8 cellular contexts compared by ENCODE assay signal in genomic region chr3:58009749-58010535, GRCh38. TPM values are rescaled to one million over a fixed set of nuclear protein-coding genes. Genes with fewer than 3 reads are reported as not detected.
DNase-seq lines count a peak whose midpoint lies in the region; ATAC-seq and TF ChIP-seq lines count a peak whose summit lies in the region.

No MANE protein-coding gene starts in this region.

- peak overlapping the region; percentile 78 for H3K4me3 ChIP-seq in CD4-positive, CD25-positive, alpha-beta regulatory T cell (ENCODE audit: low read depth, low read length)
- H3K4me3 ChIP-seq in dorsolateral prefrontal cortex, result peak overlapping the region; percentile 60 to 100 (median 91)

- H3K27me3 ChIP-seq in CD4-positive, CD25-positive, alpha-beta regulatory T cell (ENCODE audit: control insufficient read depth, insufficient read depth, low read length), result no peaks in the 10 kb centered on the region
- H3K27me3 ChIP-seq in dorsolateral prefrontal cortex, result no peaks in the 10 kb centered on the region

- no peaks in the 10 kb centered on the region for H3K36me3 ChIP-seq in CD4-positive, CD25-positive, alpha-beta regulatory T cell (ENCODE audit: control insufficient read depth, insufficient read depth, low read length)

- no peak overlapping the region for H3K27ac ChIP-seq in CD4-positive, CD25-positive, alpha-beta regulatory T cell (ENCODE audit: insufficient read depth, low read length, poor library complexity, severe bottlenecking)
- peak overlapping the region in 37 of 59 donors; percentile 3 to 96 (median 76) for H3K27ac ChIP-seq in dorsolateral prefrontal cortex

- peaks cover 3% of the 10 kb centered on the region for H3K36me3 Mint-ChIP-seq in CD4-positive, CD25-positive, alpha-beta regulatory T cell
- H3K36me3 Mint-ChIP-seq in natural killer cell treated with Interleukin-12 subunit alpha and Interleukin-12 subunit beta and Interleukin-15 and Interleukin-18, amount 100 ng/mL, for 72 hours, result no peaks in the 10 kb centered on the region

- no peaks in the 10 kb centered on the region for H3K9me3 ChIP-seq in CD4-positive, CD25-positive, alpha-beta regulatory T cell (ENCODE audit: control insufficient read depth in 2 of 2, low read length in 2 of 2)

- peaks cover 8 to 48% (median 34%) of the 10 kb centered on the region in 4 donors for H3K4me1 Mint-ChIP-seq in CD4-positive, CD25-positive, alpha-beta regulatory T cell
- peaks cover 15 to 24% of the 10 kb centered on the region in 2 donors for H3K4me1 Mint-ChIP-seq in natural killer cell treated with Interleukin-12 subunit alpha and Interleukin-12 subunit beta and Interleukin-15 and Interleukin-18, amount 100 ng/mL, for 72 hours (ENCODE audit: low read depth in 2 of 2)

- H3K4me1 ChIP-seq in CD4-positive, CD25-positive, alpha-beta regulatory T cell (ENCODE audit: control insufficient read depth, insufficient read depth, low read length, poor library complexity, severe bottlenecking), result peaks cover 35% of the 10 kb centered on the region

- H3K9me3 Mint-ChIP-seq in CD4-positive, CD25-positive, alpha-beta regulatory T cell, result no peaks in the 10 kb centered on the region
- no peaks in the 10 kb centered on the region for H3K9me3 Mint-ChIP-seq in natural killer cell treated with Interleukin-12 subunit alpha and Interleukin-12 subunit beta and Interleukin-15 and Interleukin-18, amount 100 ng/mL, for 72 hours

- peak overlapping the region; percentile 87 to 96 (median 90) for H3K4me3 Mint-ChIP-seq in CD4-positive, CD25-positive, alpha-beta regulatory T cell
- peak overlapping the region; percentile 83 for H3K4me3 Mint-ChIP-seq in natural killer cell treated with Interleukin-12 subunit alpha and Interleukin-12 subunit beta and Interleukin-15 and Interleukin-18, amount 100 ng/mL, for 72 hours

- H3K27me3 Mint-ChIP-seq in CD4-positive, CD25-positive, alpha-beta regulatory T cell, result peaks cover 4% of the 10 kb centered on the region
- H3K27me3 Mint-ChIP-seq in natural killer cell treated with Interleukin-12 subunit alpha and Interleukin-12 subunit beta and Interleukin-15 and Interleukin-18, amount 100 ng/mL, for 72 hours, result no peaks in the 10 kb centered on the region

- DNase-seq in CD4-positive, CD25-positive, alpha-beta regulatory T cell, result peak in 1 of 3 donors; percentile 44
- DNase-seq in LoVo (ENCODE audit: low spot score) (peak; percentile 64), dorsolateral prefrontal cortex (no peak), GM10266 (ENCODE audit: extremely low spot score) (no peak), kidney glomerular epithelial cell (lab: John Stamatoyannopoulos, UW) (no peak)
- DNase-seq in natural killer cell treated with Interleukin-12 subunit alpha and Interleukin-12 subunit beta and Interleukin-15 and Interleukin-18, amount 100 ng/mL, for 72 hours (ENCODE audit: low spot score), result no peak

- peak overlapping the region; percentile 92 to 94 (median 93) for H3K27ac Mint-ChIP-seq in CD4-positive, CD25-positive, alpha-beta regulatory T cell
- peak overlapping the region in 1 of 2 donors; percentile 11 for H3K27ac Mint-ChIP-seq in natural killer cell treated with Interleukin-12 subunit alpha and Interleukin-12 subunit beta and Interleukin-15 and Interleukin-18, amount 100 ng/mL, for 72 hours

- TF ChIP-seq CTCF in dorsolateral prefrontal cortex (IDR thresholded peaks at IDR 0.05 in 54 of 56, conservative IDR thresholded peaks at IDR 0.05 in 2 of 56; ENCODE audit: low read depth in 1 of 56, partially characterized antibody in 56 of 56), result no peak
- TF ChIP-seq CTCF in GM10266 (IDR thresholded peaks at IDR 0.05; ENCODE audit: control insufficient read depth, insufficient read depth, low read depth, missing control alignments), result no peak

- no peak for ATAC-seq in CD4-positive, CD25-positive, alpha-beta regulatory T cell (ENCODE audit: low read depth in 2 of 2)
- no peak for ATAC-seq in natural killer cell treated with Interleukin-12 subunit alpha and Interleukin-12 subunit beta and Interleukin-15 and Interleukin-18, amount 100 ng/mL, for 72 hours
- ATAC-seq in GM21528 (IDR thresholded peaks at IDR 0.05; ENCODE audit: low FRiP score, unreplicated experiment) (no peak), HG02885 (IDR thresholded peaks at IDR 0.05; ENCODE audit: poor library complexity, unreplicated experiment) (no peak)

- intact Hi-C loops in dorsolateral prefrontal cortex (cut with DNase I), result loop anchor here (2.0 to 5.0 kb wide), 8 partner anchors 42 to 287 kb away; partner anchors contain the start of gene ABHD6 (in 1 of the 2)

RNA-seq across cellular contexts. Expression of gene FLNB, which starts 1.7 kb away (rescaled TPM):
- 40.8 TPM for total RNA-seq in CD4-positive, CD25-positive, alpha-beta regulatory T cell
- polyA plus RNA-seq in CD4-positive, CD25-positive, alpha-beta regulatory T cell, result 10 to 100 TPM in 2 of 4 donors, 1 to 10 TPM in 2; 8.9 to 14.9 (median 12.2) TPM
- total RNA-seq in dorsolateral prefrontal cortex, result 10 to 100 TPM; 29.4 to 98.8 (median 48.0) TPM
- total RNA-seq in natural killer cell treated with Interleukin-12 subunit alpha and Interleukin-12 subunit beta and Interleukin-15 and Interleukin-18, amount 100 ng/mL, for 72 hours, result 10 to 100 TPM in 1 of 2 donors, 1 to 10 TPM in 1; 5.9 to 15.4 TPM
